In the genomic region with DNA sequence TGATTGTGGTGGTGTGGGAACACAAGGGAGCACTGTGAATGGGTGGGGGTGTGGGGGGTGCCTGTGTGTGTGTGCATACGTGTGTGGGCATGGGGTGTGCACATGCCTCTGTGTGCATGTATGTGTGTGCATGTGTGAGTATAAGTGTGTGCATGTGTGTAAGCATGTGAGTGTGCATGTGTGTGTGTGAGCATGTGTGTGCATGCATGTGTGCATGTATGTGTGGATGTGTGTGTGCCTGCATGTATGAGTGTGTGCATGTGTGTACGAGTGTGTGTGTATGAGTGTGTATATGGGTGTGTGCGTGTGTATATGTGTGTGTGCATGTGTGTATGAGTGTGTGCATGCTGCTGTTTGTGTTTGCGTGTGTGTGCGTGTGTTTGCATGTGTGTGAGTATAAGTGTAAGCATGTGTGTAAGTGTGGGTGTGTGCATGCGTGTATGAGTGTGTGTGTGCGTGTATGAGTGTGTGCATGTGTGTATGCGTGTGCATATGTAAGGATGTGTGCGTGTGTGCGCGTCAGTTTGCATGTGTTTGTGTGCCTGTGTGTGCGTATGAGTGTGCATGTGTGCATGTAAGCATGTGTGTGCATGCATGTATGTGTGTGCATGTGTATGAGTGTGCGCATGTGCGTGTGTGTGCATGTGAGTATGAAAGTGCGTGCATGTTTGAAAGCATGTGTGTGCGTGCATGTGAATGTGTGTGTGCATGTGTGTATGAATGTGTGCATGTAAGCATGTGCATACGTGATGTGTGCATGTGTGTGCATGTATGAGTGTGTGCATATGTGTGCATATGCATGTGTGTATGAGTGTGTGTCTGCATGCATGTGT, we compare ENCODE assay signal across 26 cellular contexts. TPM values are rescaled to one million over a fixed set of nuclear protein-coding genes. Genes with fewer than 3 reads are reported as not detected.
DNase-seq lines count a peak whose midpoint lies in the region; ATAC-seq, FAIRE-seq and TF ChIP-seq lines count a peak whose summit lies in the region.
"Had no signal": no experiment of that assay in that cellular context is flagged by ENCODE, and none has a peak within 500 bp of the region (broad histone marks: within the 10 kb centered on the region; RNA-seq: fewer than 3 reads in every experiment).

No MANE protein-coding gene starts in this region.

- no peaks in the 10 kb centered on the region for H3K9me3 ChIP-seq in HepG2 (ENCODE audit: low read length)
- no peaks in the 10 kb centered on the region for H3K9me3 ChIP-seq in right lobe of liver
- H3K9me3 ChIP-seq: SJSA1 had no signal

- H3K4me1 Mint-ChIP-seq in glutamatergic neuron (ENCODE audit: low read depth, unreplicated experiment) (peaks cover 4% of the 10 kb centered on the region), mesothelial cell of epicardium (peaks cover 10% of the 10 kb centered on the region)
- H3K4me1 Mint-ChIP-seq: CD14-positive monocyte had no signal

- H3K27me3 Mint-ChIP-seq in glutamatergic neuron (ENCODE audit: unreplicated experiment) (peaks cover 14% of the 10 kb centered on the region), mesothelial cell of epicardium (ENCODE audit: low read depth) (peaks cover 22% of the 10 kb centered on the region)

- no peaks in the 10 kb centered on the region for H3K4me1 ChIP-seq in HepG2 (ENCODE audit: insufficient read depth, low read length)
- no peaks in the 10 kb centered on the region for H3K4me1 ChIP-seq in right lobe of liver
- H3K4me1 ChIP-seq: BE2C, SJSA1 had no signal

- H3K4me3 Mint-ChIP-seq in glutamatergic neuron (ENCODE audit: unreplicated experiment): no peak overlapping the region
- H3K4me3 Mint-ChIP-seq in mesothelial cell of epicardium: no peak overlapping the region
- H3K4me3 Mint-ChIP-seq: CD14-positive monocyte had no signal

- no peaks in the 10 kb centered on the region for H3K36me3 Mint-ChIP-seq in glutamatergic neuron (ENCODE audit: unreplicated experiment)
- no peaks in the 10 kb centered on the region for H3K36me3 Mint-ChIP-seq in mesothelial cell of epicardium
- H3K36me3 Mint-ChIP-seq: CD14-positive monocyte had no signal

- TF ChIP-seq CTCF in HepG2 (CRISPR knock-in tag; IDR thresholded peaks at IDR 0.05): no peak
- TF ChIP-seq CTCF in right lobe of liver (IDR thresholded peaks at IDR 0.05): no peak
- no peak for TF ChIP-seq CTCF in glutamatergic neuron (IDR thresholded peaks at IDR 0.05; ENCODE audit: partially characterized antibody, unreplicated experiment)
- TF ChIP-seq CTCF in mesothelial cell of epicardium (IDR thresholded peaks at IDR 0.05; ENCODE audit: unreplicated experiment): no peak

- no peak for ATAC-seq in HepG2
- ATAC-seq in right lobe of liver: no peak

- no peak overlapping the region for H3K27ac ChIP-seq in HepG2 (ENCODE audit: extremely low read length, insufficient read depth, low read length)
- no peak overlapping the region for H3K27ac ChIP-seq in right lobe of liver
- H3K27ac ChIP-seq: 22Rv1, SJSA1 had no signal

- TF ChIP-seq EP300 in HepG2 (IDR thresholded peaks at IDR 0.05; ENCODE audit: low read depth in 2 of 2, low read length in 2 of 2) (no peak), HepG2 (CRISPR knock-in tag; IDR thresholded peaks at IDR 0.05; ENCODE audit: borderline replicate concordance) (no peak)

- BruUV-seq in HepG2 (replicated peaks; lab: Mats Ljungman, UMichigan): no TSS peak

- TF ChIP-seq RAD21 in HepG2 (CRISPR knock-in tag; IDR thresholded peaks at IDR 0.05): no peak

- no peak overlapping the region for H3K4me3 ChIP-seq in HepG2 (replicated peaks in 1 of 3; ENCODE audit: insufficient read depth in 1 of 3, low read depth in 2 of 3, low read length in 3 of 3)
- H3K4me3 ChIP-seq in right lobe of liver: no peak overlapping the region
- H3K4me3 ChIP-seq: SJSA1 had no signal

- TF ChIP-seq POLR2A in HepG2 (IDR thresholded peaks at IDR 0.05; ENCODE audit: insufficient read depth in 1 of 2, low read depth in 2 of 2, low read length in 2 of 2) (no peak), right lobe of liver (IDR thresholded peaks at IDR 0.05) (no peak)

- CTCF ChIA-PET in HepG2 (lab: Yijun Ruan, JAX; ENCODE audit: low intra/inter-chr PET ratio, low total read pairs): no interaction called here

- H3K79me2 ChIP-seq in HepG2 (ENCODE audit: insufficient read depth, low read length): no peaks in the 10 kb centered on the region

- intact Hi-C loops in HepG2 (cut with micrococcal nuclease; ENCODE audit: unreplicated experiment) (no loop called here), right lobe of liver (cut with DNase I) (no loop called here)

- no peaks in the 10 kb centered on the region for H3K36me3 ChIP-seq in HepG2 (replicated peaks in 1 of 2; ENCODE audit: control insufficient read depth in 1 of 2, insufficient read depth in 2 of 2, low read length in 2 of 2)
- H3K36me3 ChIP-seq in right lobe of liver: no peaks in the 10 kb centered on the region
- H3K36me3 ChIP-seq: BE2C, SJSA1 had no signal

- no peak for FAIRE-seq in HepG2 (lab: Jason Lieb, UNC)
- peak; percentile 99 for FAIRE-seq in urothelium cell line (lab: Jason Lieb, UNC)
- FAIRE-seq: GM18507 had no signal

- no peak for DNase-seq in HepG2 (ENCODE audit: low spot score)
- DNase-seq in right lobe of liver: no peak
- DNase-seq in glutamatergic neuron: no peak
- no peak for DNase-seq in urothelium cell line (ENCODE audit: low spot score)
- no peak for DNase-seq in mesothelial cell of epicardium (ENCODE audit: low spot score in 2 of 2, unreplicated experiment in 2 of 2)
- DNase-seq in NCI-H2171 (lab: John Stamatoyannopoulos, UW): no peak
- DNase-seq: BE2C, Calu3, DMS153, DND-41, H7, KBM-7, NCI-H1694, NCI-H2029 treated with DMSO at 0.1 percent for 48 hours, NCI-H2227 treated with DMSO at 0.1 percent for 48 hours, NCI-H526 treated with DMSO at 0.1 percent for 48 hours, Right ventricle myocardium superior, RPMI8226 had no signal

- H3K27me3 ChIP-seq in HepG2 (ENCODE audit: control insufficient read depth in 1 of 2, insufficient read depth in 2 of 2, low read length in 2 of 2): peaks cover 12 to 61% of the 10 kb centered on the region in 2 experiments
- peaks cover 0 to 5% of the 10 kb centered on the region in 2 donors for H3K27me3 ChIP-seq in right lobe of liver

- POLR2A ChIA-PET in HepG2 (lab: Yijun Ruan, JAX): no interaction called here

- no peak overlapping the region for H3K9ac ChIP-seq in HepG2 (ENCODE audit: insufficient read depth, low read depth, low read length)

- H2AFZ ChIP-seq in HepG2 (ENCODE audit: low read length): no peak overlapping the region

- H3K9me3 Mint-ChIP-seq in glutamatergic neuron (ENCODE audit: unreplicated experiment): peaks cover 5% of the 10 kb centered on the region
- H3K9me3 Mint-ChIP-seq in mesothelial cell of epicardium: no peaks in the 10 kb centered on the region

- H4K20me1 ChIP-seq in HepG2 (ENCODE audit: insufficient read depth, low read length): no peaks in the 10 kb centered on the region

- in situ Hi-C loops in HepG2 (cut with HindIII; ENCODE audit: extremely low pct_ligation_motif_present, low pct_unique_long_range_greater_than_20kb): no loop called here

- peak overlapping the region; percentile 52 for H3K27ac Mint-ChIP-seq in glutamatergic neuron (ENCODE audit: unreplicated experiment)
- no peak overlapping the region for H3K27ac Mint-ChIP-seq in mesothelial cell of epicardium
- H3K27ac Mint-ChIP-seq: CD14-positive monocyte had no signal

- no peak overlapping the region for H3K4me2 ChIP-seq in HepG2 (ENCODE audit: low read depth, low read length)

- WGBS in HepG2 (ENCODE audit: low lambda C conversion rate): 68% methylated on average over 17 of the region's 17 CpGs
- WGBS in right lobe of liver (ENCODE audit: insufficient coverage, low coverage, low lambda C conversion rate, missing lambda C conversion rate): 78% methylated on average over 16 of the region's 17 CpGs

RNA-seq across cellular contexts. Expression of gene TPSD1, which starts 8.6 kb away (rescaled TPM):
- total RNA-seq in HepG2 (2016; rRNA removed; fragmentation: Illumina TruSeq; extraction: Trizol) (not detected in 2 replicates), right lobe of liver (not detected), glutamatergic neuron (ENCODE audit: unreplicated experiment) (not detected), mesothelial cell of epicardium (not detected in 3 replicates)
- total RNA-seq in HepG2 (2016; cell fraction: cytosol; rRNA removed; fragmentation: Illumina TruSeq; extraction: Trizol; ENCODE audit: low read depth): not detected in 2 replicates
- not detected in 2 replicates for total RNA-seq in HepG2 (2016; cell fraction: insoluble cytoplasmic fraction; rRNA removed; fragmentation: Illumina TruSeq; extraction: Trizol)
- not detected in 2 replicates for total RNA-seq in HepG2 (2016; cell fraction: membrane; rRNA removed; fragmentation: Illumina TruSeq; extraction: Trizol)
- not detected in 2 replicates for total RNA-seq in HepG2 (2016; cell fraction: nucleus; rRNA removed; fragmentation: Illumina TruSeq; extraction: Trizol)
- polyA plus RNA-seq in HepG2 (2011; rRNA removed): not detected in 2 replicates
- polyA plus RNA-seq in HepG2 (2011; cell fraction: cytosol; rRNA removed): not detected in 2 replicates
- not detected in 2 replicates for polyA plus RNA-seq in HepG2 (2011; cell fraction: nucleus; rRNA removed)
- not detected in 2 replicates for polyA plus RNA-seq in HepG2 (2012)
- polyA plus RNA-seq in HepG2 (2016; cell fraction: cytosol; fragmentation: Illumina TruSeq; extraction: Trizol; ENCODE audit: low read depth): not detected in 2 replicates
- polyA plus RNA-seq in HepG2 (2016; cell fraction: insoluble cytoplasmic fraction; fragmentation: Illumina TruSeq; extraction: Trizol; ENCODE audit: low read depth): not detected in 2 replicates
- not detected in 2 replicates for polyA plus RNA-seq in HepG2 (2016; cell fraction: membrane; fragmentation: Illumina TruSeq; extraction: Trizol; ENCODE audit: low read depth)
- polyA plus RNA-seq in HepG2 (2016; cell fraction: nucleus; fragmentation: Illumina TruSeq; extraction: Trizol; ENCODE audit: insufficient read depth, low read depth): not detected in 2 replicates
- not detected in 2 replicates for polyA minus RNA-seq in HepG2 (2011; rRNA and poly(A)+ RNA removed; ENCODE audit: low replicate concordance)
- not detected in 2 replicates for polyA minus RNA-seq in HepG2 (2011; cell fraction: cytosol; rRNA and poly(A)+ RNA removed)
- polyA minus RNA-seq in HepG2 (2011; cell fraction: nucleus; rRNA and poly(A)+ RNA removed): not detected in 2 replicates
- total RNA-seq: Calu3, H7, HT-29, LHCN-M2, MCF 10A, NCI-H460, SJSA1 had no signal
- polyA plus RNA-seq: CD14-positive monocyte had no signal

RNA-seq across cellular contexts. Expression of gene TPSAB1, which starts 24.0 kb away (rescaled TPM):
- total RNA-seq in HepG2 (2016; rRNA removed; fragmentation: Illumina TruSeq; extraction: Trizol) (not detected in 2 replicates), right lobe of liver (1 to 10 TPM in 1 of 6 experiments, under 1 TPM in 4, not detected in 1; 0.39 to 1.1 (median 0.81) TPM), glutamatergic neuron (ENCODE audit: unreplicated experiment) (not detected), mesothelial cell of epicardium (not detected in 3 replicates)
- total RNA-seq in HepG2 (2016; cell fraction: cytosol; rRNA removed; fragmentation: Illumina TruSeq; extraction: Trizol; ENCODE audit: low read depth): not detected in 2 replicates
- not detected in 2 replicates for total RNA-seq in HepG2 (2016; cell fraction: insoluble cytoplasmic fraction; rRNA removed; fragmentation: Illumina TruSeq; extraction: Trizol)
- total RNA-seq in HepG2 (2016; cell fraction: membrane; rRNA removed; fragmentation: Illumina TruSeq; extraction: Trizol): not detected in 2 replicates
- not detected in 2 replicates for total RNA-seq in HepG2 (2016; cell fraction: nucleus; rRNA removed; fragmentation: Illumina TruSeq; extraction: Trizol)
- 0.05 and 0.12 TPM in 2 replicates for polyA plus RNA-seq in HepG2 (2011; rRNA removed)
- 0.13 and 0.16 TPM in 2 replicates for polyA plus RNA-seq in HepG2 (2011; cell fraction: cytosol; rRNA removed)
- 0.35 TPM in 1 of 2 replicates, not detected in the other for polyA plus RNA-seq in HepG2 (2011; cell fraction: nucleus; rRNA removed)
- not detected in 2 replicates for polyA plus RNA-seq in HepG2 (2012)
- polyA plus RNA-seq in HepG2 (2016; cell fraction: cytosol; fragmentation: Illumina TruSeq; extraction: Trizol; ENCODE audit: low read depth): not detected in 2 replicates
- not detected in 2 replicates for polyA plus RNA-seq in HepG2 (2016; cell fraction: insoluble cytoplasmic fraction; fragmentation: Illumina TruSeq; extraction: Trizol; ENCODE audit: low read depth)
- not detected in 2 replicates for polyA plus RNA-seq in HepG2 (2016; cell fraction: membrane; fragmentation: Illumina TruSeq; extraction: Trizol; ENCODE audit: low read depth)
- polyA plus RNA-seq in HepG2 (2016; cell fraction: nucleus; fragmentation: Illumina TruSeq; extraction: Trizol; ENCODE audit: insufficient read depth, low read depth): not detected in 2 replicates
- polyA minus RNA-seq in HepG2 (2011; rRNA and poly(A)+ RNA removed; ENCODE audit: low replicate concordance): not detected in 2 replicates
- not detected in 2 replicates for polyA minus RNA-seq in HepG2 (2011; cell fraction: cytosol; rRNA and poly(A)+ RNA removed)
- polyA minus RNA-seq in HepG2 (2011; cell fraction: nucleus; rRNA and poly(A)+ RNA removed): not detected in 2 replicates
- total RNA-seq: Calu3, H7, HT-29, LHCN-M2, MCF 10A, NCI-H460, SJSA1 had no signal
- polyA plus RNA-seq: CD14-positive monocyte had no signal

RNA-seq across cellular contexts. Expression of gene TPSB2, which starts 34.5 kb away (rescaled TPM):
- total RNA-seq in HepG2 (2016; rRNA removed; fragmentation: Illumina TruSeq; extraction: Trizol) (not detected in 2 replicates), right lobe of liver (1 to 10 TPM in 2 of 6 experiments, under 1 TPM in 2, not detected in 2; 0.24 to 1.6 (median 0.83) TPM), glutamatergic neuron (ENCODE audit: unreplicated experiment) (not detected), mesothelial cell of epicardium (not detected in 3 replicates)
- total RNA-seq in HepG2 (2016; cell fraction: cytosol; rRNA removed; fragmentation: Illumina TruSeq; extraction: Trizol; ENCODE audit: low read depth): not detected in 2 replicates
- total RNA-seq in HepG2 (2016; cell fraction: insoluble cytoplasmic fraction; rRNA removed; fragmentation: Illumina TruSeq; extraction: Trizol): not detected in 2 replicates
- total RNA-seq in HepG2 (2016; cell fraction: membrane; rRNA removed; fragmentation: Illumina TruSeq; extraction: Trizol): not detected in 2 replicates
- total RNA-seq in HepG2 (2016; cell fraction: nucleus; rRNA removed; fragmentation: Illumina TruSeq; extraction: Trizol): not detected in 2 replicates
- 0.14 TPM in 1 of 2 replicates, not detected in the other for polyA plus RNA-seq in HepG2 (2011; rRNA removed)
- polyA plus RNA-seq in HepG2 (2011; cell fraction: cytosol; rRNA removed): 0.14 and 0.15 TPM in 2 replicates
- 0.11 TPM in 1 of 2 replicates, not detected in the other for polyA plus RNA-seq in HepG2 (2011; cell fraction: nucleus; rRNA removed)
- not detected in 2 replicates for polyA plus RNA-seq in HepG2 (2012)
- not detected in 2 replicates for polyA plus RNA-seq in HepG2 (2016; cell fraction: cytosol; fragmentation: Illumina TruSeq; extraction: Trizol; ENCODE audit: low read depth)
- polyA plus RNA-seq in HepG2 (2016; cell fraction: insoluble cytoplasmic fraction; fragmentation: Illumina TruSeq; extraction: Trizol; ENCODE audit: low read depth): not detected in 2 replicates
- polyA plus RNA-seq in HepG2 (2016; cell fraction: membrane; fragmentation: Illumina TruSeq; extraction: Trizol; ENCODE audit: low read depth): not detected in 2 replicates
- not detected in 2 replicates for polyA plus RNA-seq in HepG2 (2016; cell fraction: nucleus; fragmentation: Illumina TruSeq; extraction: Trizol; ENCODE audit: insufficient read depth, low read depth)
- not detected in 2 replicates for polyA minus RNA-seq in HepG2 (2011; rRNA and poly(A)+ RNA removed; ENCODE audit: low replicate concordance)
- not detected in 2 replicates for polyA minus RNA-seq in HepG2 (2011; cell fraction: cytosol; rRNA and poly(A)+ RNA removed)
- polyA minus RNA-seq in HepG2 (2011; cell fraction: nucleus; rRNA and poly(A)+ RNA removed): not detected in 2 replicates
- total RNA-seq: Calu3, H7, HT-29, LHCN-M2, MCF 10A, NCI-H460, SJSA1 had no signal
- polyA plus RNA-seq: CD14-positive monocyte had no signal

RNA-seq across cellular contexts. Expression of gene TPSG1, which starts 39.4 kb away (rescaled TPM):
- not detected in 2 replicates for total RNA-seq in HepG2 (2016; rRNA removed; fragmentation: Illumina TruSeq; extraction: Trizol)
- total RNA-seq in HepG2 (2016; cell fraction: cytosol; rRNA removed; fragmentation: Illumina TruSeq; extraction: Trizol; ENCODE audit: low read depth): not detected in 2 replicates
- total RNA-seq in HepG2 (2016; cell fraction: insoluble cytoplasmic fraction; rRNA removed; fragmentation: Illumina TruSeq; extraction: Trizol): not detected in 2 replicates
- not detected in 2 replicates for total RNA-seq in HepG2 (2016; cell fraction: membrane; rRNA removed; fragmentation: Illumina TruSeq; extraction: Trizol)
- total RNA-seq in HepG2 (2016; cell fraction: nucleus; rRNA removed; fragmentation: Illumina TruSeq; extraction: Trizol): not detected in 2 replicates
- not detected in 2 replicates for polyA plus RNA-seq in HepG2 (2011; rRNA removed)
- polyA plus RNA-seq in HepG2 (2011; cell fraction: cytosol; rRNA removed): 0.04 TPM in 1 of 2 replicates, not detected in the other
- polyA plus RNA-seq in HepG2 (2011; cell fraction: nucleus; rRNA removed): 0.24 and 0.31 TPM in 2 replicates
- polyA plus RNA-seq in HepG2 (2012): not detected in 2 replicates
- polyA plus RNA-seq in HepG2 (2016; cell fraction: cytosol; fragmentation: Illumina TruSeq; extraction: Trizol; ENCODE audit: low read depth): not detected in 2 replicates
- polyA plus RNA-seq in HepG2 (2016; cell fraction: insoluble cytoplasmic fraction; fragmentation: Illumina TruSeq; extraction: Trizol; ENCODE audit: low read depth): not detected in 2 replicates
- polyA plus RNA-seq in HepG2 (2016; cell fraction: membrane; fragmentation: Illumina TruSeq; extraction: Trizol; ENCODE audit: low read depth): not detected in 2 replicates
- polyA plus RNA-seq in HepG2 (2016; cell fraction: nucleus; fragmentation: Illumina TruSeq; extraction: Trizol; ENCODE audit: insufficient read depth, low read depth): not detected in 2 replicates
- polyA minus RNA-seq in HepG2 (2011; rRNA and poly(A)+ RNA removed; ENCODE audit: low replicate concordance): not detected in 2 replicates
- not detected in 2 replicates for polyA minus RNA-seq in HepG2 (2011; cell fraction: cytosol; rRNA and poly(A)+ RNA removed)
- not detected in 2 replicates for polyA minus RNA-seq in HepG2 (2011; cell fraction: nucleus; rRNA and poly(A)+ RNA removed)
- under 1 TPM in 3 of 6 experiments, not detected in 3; 0.20 to 0.43 (median 0.43) TPM for total RNA-seq in right lobe of liver
- total RNA-seq in glutamatergic neuron (ENCODE audit: unreplicated experiment): not detected
- total RNA-seq in mesothelial cell of epicardium: not detected in 3 replicates
- total RNA-seq: Calu3, H7, LHCN-M2, MCF 10A, NCI-H460, SJSA1 had no signal
- polyA plus RNA-seq: CD14-positive monocyte had no signal

RNA-seq across cellular contexts. Expression of gene UBE2I, which starts 45.0 kb away (rescaled TPM):
- total RNA-seq in HepG2 (2016; rRNA removed; fragmentation: Illumina TruSeq; extraction: Trizol) (75.8 and 87.9 TPM in 2 replicates), right lobe of liver (10 to 100 TPM; 25.0 to 48.0 (median 39.3) TPM), glutamatergic neuron (ENCODE audit: unreplicated experiment) (256 TPM), mesothelial cell of epicardium (205 to 214 TPM (median 208 TPM) in 3 replicates)
- total RNA-seq in HepG2 (2016; cell fraction: cytosol; rRNA removed; fragmentation: Illumina TruSeq; extraction: Trizol; ENCODE audit: low read depth): 35.5 and 39.4 TPM in 2 replicates
- total RNA-seq in HepG2 (2016; cell fraction: insoluble cytoplasmic fraction; rRNA removed; fragmentation: Illumina TruSeq; extraction: Trizol): 66.6 and 79.8 TPM in 2 replicates
- total RNA-seq in HepG2 (2016; cell fraction: membrane; rRNA removed; fragmentation: Illumina TruSeq; extraction: Trizol): 55.4 and 63.3 TPM in 2 replicates
- 41.5 and 41.7 TPM in 2 replicates for total RNA-seq in HepG2 (2016; cell fraction: nucleus; rRNA removed; fragmentation: Illumina TruSeq; extraction: Trizol)
- 79.5 and 98.9 TPM in 2 replicates for polyA plus RNA-seq in HepG2 (2011; rRNA removed)
- 57.9 and 77.8 TPM in 2 replicates for polyA plus RNA-seq in HepG2 (2011; cell fraction: cytosol; rRNA removed)
- polyA plus RNA-seq in HepG2 (2011; cell fraction: nucleus; rRNA removed): 115 and 128 TPM in 2 replicates
- 91.6 and 108 TPM in 2 replicates for polyA plus RNA-seq in HepG2 (2012)
- 94.9 and 118 TPM in 2 replicates for polyA plus RNA-seq in HepG2 (2016; cell fraction: cytosol; fragmentation: Illumina TruSeq; extraction: Trizol; ENCODE audit: low read depth)
- 181 and 205 TPM in 2 replicates for polyA plus RNA-seq in HepG2 (2016; cell fraction: insoluble cytoplasmic fraction; fragmentation: Illumina TruSeq; extraction: Trizol; ENCODE audit: low read depth)
- polyA plus RNA-seq in HepG2 (2016; cell fraction: membrane; fragmentation: Illumina TruSeq; extraction: Trizol; ENCODE audit: low read depth): 118 and 119 TPM in 2 replicates
- polyA plus RNA-seq in HepG2 (2016; cell fraction: nucleus; fragmentation: Illumina TruSeq; extraction: Trizol; ENCODE audit: insufficient read depth, low read depth): 163 and 194 TPM in 2 replicates
- 39.2 and 48.3 TPM in 2 replicates for polyA minus RNA-seq in HepG2 (2011; rRNA and poly(A)+ RNA removed; ENCODE audit: low replicate concordance)
- polyA minus RNA-seq in HepG2 (2011; cell fraction: cytosol; rRNA and poly(A)+ RNA removed): 54.8 and 55.8 TPM in 2 replicates
- polyA minus RNA-seq in HepG2 (2011; cell fraction: nucleus; rRNA and poly(A)+ RNA removed): 63.8 and 72.6 TPM in 2 replicates
